Comparison of ENCODE assay signal across 20 cellular contexts in the genomic region with DNA sequence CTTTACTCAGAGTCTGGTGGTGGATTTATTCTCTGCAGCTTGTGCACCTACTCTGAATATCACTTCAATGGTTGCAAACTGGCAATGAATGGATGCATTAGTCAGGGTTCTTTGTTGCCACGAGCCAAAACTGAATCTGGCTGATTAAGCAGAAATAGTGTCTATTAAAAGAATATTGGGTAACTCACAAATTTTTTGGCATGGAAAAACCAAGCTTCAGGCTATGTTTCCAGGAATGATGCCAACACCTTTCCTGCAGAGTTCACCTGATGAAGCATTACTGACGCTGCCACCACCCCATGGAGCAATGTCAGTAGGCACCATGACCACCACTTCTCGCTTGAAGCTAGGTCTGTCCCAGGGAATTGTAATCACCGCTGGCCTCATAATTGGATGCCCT.
A peak's percentile ranks its signal among the peaks of the same experiment; 100 is the strongest.
DNase-seq lines count a peak whose midpoint lies in the region; ATAC-seq and TF ChIP-seq lines count a peak whose summit lies in the region.
"Had no signal": no experiment of that assay in that cellular context is flagged by ENCODE, and none has a peak within 500 bp of the region (broad histone marks: within the 10 kb centered on the region; RNA-seq: fewer than 3 reads in every experiment).

No MANE protein-coding gene starts in this region.

- 0 out of 2 replicates have a peak, but pooled peaks cover 23% of the 10 kb centered on the region for H3K27me3 ChIP-seq in PC-3 (ENCODE audit: low read length)
- H3K27me3 ChIP-seq in mammary epithelial cell (ENCODE audit: insufficient read depth, low read length) = no peaks in the 10 kb centered on the region
- H3K27me3 ChIP-seq: SJCRH30 had no signal

- H3F3A ChIP-seq in PC-3 (ENCODE audit: low read length, unreplicated experiment) = no peaks in the 10 kb centered on the region

- H3K9ac ChIP-seq in PC-3 (ENCODE audit: low read length) = no peak overlapping the region
- no peak overlapping the region for H3K9ac ChIP-seq in mammary epithelial cell (ENCODE audit: insufficient read depth, low read length)
- H3K9ac ChIP-seq: GM23248 had no signal

- H3K36me3 ChIP-seq in PC-3 (ENCODE audit: low read depth, low read length) (no peaks in the 10 kb centered on the region), mammary epithelial cell (ENCODE audit: insufficient read depth, low read length) (no peaks in the 10 kb centered on the region)
- H3K36me3 ChIP-seq: SJCRH30 had no signal

- no peak overlapping the region for H3K27ac ChIP-seq in PC-3 (ENCODE audit: low read length)
- no peak overlapping the region for H3K27ac ChIP-seq in mammary epithelial cell (ENCODE audit: insufficient read depth, low read depth, low read length)
- H3K27ac ChIP-seq: GM23248, SJCRH30 had no signal

- ATAC-seq in PC-3 (no peak), left lobe of liver (peak; percentile 94), GM19023 (IDR thresholded peaks at IDR 0.05; ENCODE audit: unreplicated experiment) (no peak)
- no peak for ATAC-seq in natural killer cell treated with Interleukin-12 subunit alpha and Interleukin-12 subunit beta and Interleukin-15 and Interleukin-18, amount 100 ng/mL, for 72 hours
- ATAC-seq: HCT116 had no signal

- dilution Hi-C loops in mammary epithelial cell (cut with HindIII; ENCODE audit: low sequenced_read_pairs) = no loop called here

- no peaks in the 10 kb centered on the region for H3K36me3 Mint-ChIP-seq in natural killer cell treated with Interleukin-12 subunit alpha and Interleukin-12 subunit beta and Interleukin-15 and Interleukin-18, amount 100 ng/mL, for 72 hours
- H3K36me3 Mint-ChIP-seq: CD14-positive monocyte, IgD-negative memory B cell had no signal

- intact Hi-C loops in PC-3 (cut with micrococcal nuclease) = no loop called here
- intact Hi-C loops in mammary epithelial cell (cut with micrococcal nuclease) = no loop called here

- CTCF ChIA-PET in PC-3 (lab: Charles Lee) (no interaction called here), mammary epithelial cell (lab: Charles Lee; ENCODE audit: low non-redundant PET) (no interaction called here)

- H4K20me1 ChIP-seq in PC-3 (ENCODE audit: low read length) = no peaks in the 10 kb centered on the region
- H4K20me1 ChIP-seq in mammary epithelial cell (ENCODE audit: insufficient read depth, low read length) = no peaks in the 10 kb centered on the region

- H2AFZ ChIP-seq in PC-3 (ENCODE audit: low read length) = no peak overlapping the region
- H2AFZ ChIP-seq in mammary epithelial cell (ENCODE audit: low read depth, low read length) = no peak overlapping the region
- H2AFZ ChIP-seq: GM23248 had no signal

- DNase-seq in DMS79 treated with DMSO at 0.1 percent for 48 hours (lab: John Stamatoyannopoulos, UW) = peak; percentile 44
- DNase-seq in PC-3 = peak; percentile 34
- DNase-seq in mammary epithelial cell = peak; percentile 57
- DNase-seq in left lobe of liver (ENCODE audit: low spot score) = peak; percentile 71
- DNase-seq in NCI-H82 (lab: John Stamatoyannopoulos, UW) = no peak
- no peak for DNase-seq in mesenteric fat pad (ENCODE audit: low spot score)
- no peak for DNase-seq in natural killer cell treated with Interleukin-12 subunit alpha and Interleukin-12 subunit beta and Interleukin-15 and Interleukin-18, amount 100 ng/mL, for 72 hours (ENCODE audit: low spot score)
- DNase-seq: EL; GM23248; Kasumi-1; NCI-H1417 treated with DMSO at 0.1 percent for 48 hours; NCI-H1930; NCI-H2171 treated with DMSO at 0.1 percent for 48 hours; NCI-H510A treated with DMSO at 0.1 percent for 48 hours; NK-92 treated with Interleukin-12 subunit alpha and Interleukin-12 subunit beta, amount 100 ng/mL, for 24 hours; SJCRH30 had no signal

- H3K4me3 Mint-ChIP-seq in natural killer cell treated with Interleukin-12 subunit alpha and Interleukin-12 subunit beta and Interleukin-15 and Interleukin-18, amount 100 ng/mL, for 72 hours = no peak overlapping the region
- H3K4me3 Mint-ChIP-seq: CD14-positive monocyte, IgD-negative memory B cell had no signal

- H3K4me1 ChIP-seq in PC-3 (ENCODE audit: insufficient read depth, low read length) (no peaks in the 10 kb centered on the region), mammary epithelial cell (ENCODE audit: insufficient read depth, low read length) (no peaks in the 10 kb centered on the region)
- H3K4me1 ChIP-seq: SJCRH30 had no signal

- H3K4me3 ChIP-seq in PC-3 (ENCODE audit: low read length) (no peak overlapping the region), mammary epithelial cell (replicated peaks in 1 of 3; ENCODE audit: insufficient read depth in 1 of 3, low read depth in 2 of 3, low read length in 3 of 3) (no peak overlapping the region)
- H3K4me3 ChIP-seq: GM23248, SJCRH30 had no signal

- peaks cover 7% of the 10 kb centered on the region for H3K9me3 Mint-ChIP-seq in natural killer cell treated with Interleukin-12 subunit alpha and Interleukin-12 subunit beta and Interleukin-15 and Interleukin-18, amount 100 ng/mL, for 72 hours

- no peaks in the 10 kb centered on the region for H3K79me2 ChIP-seq in PC-3 (ENCODE audit: low read length)
- H3K79me2 ChIP-seq in mammary epithelial cell (ENCODE audit: insufficient read depth, low read length) = no peaks in the 10 kb centered on the region

- TF ChIP-seq CTCF in PC-3 (conservative IDR thresholded peaks at IDR 0.05; ENCODE audit: low read depth, low read length) (no peak), mammary epithelial cell (conservative IDR thresholded peaks at IDR 0.05 in 1 of 2, IDR thresholded peaks at IDR 0.05 in 1 of 2; ENCODE audit: extremely low read depth in 1 of 2, insufficient read depth in 1 of 2, low read depth in 1 of 2, low read length in 2 of 2) (no peak)

- POLR2A ChIA-PET in PC-3 (lab: Charles Lee; ENCODE audit: unreplicated experiment) = no interaction called here

- H3K9me2 ChIP-seq in PC-3 (replicated peaks; ENCODE audit: low read length) = no peaks in the 10 kb centered on the region

- no peak overlapping the region for H3K27ac Mint-ChIP-seq in natural killer cell treated with Interleukin-12 subunit alpha and Interleukin-12 subunit beta and Interleukin-15 and Interleukin-18, amount 100 ng/mL, for 72 hours
- H3K27ac Mint-ChIP-seq: IgD-negative memory B cell had no signal

- no peaks in the 10 kb centered on the region for H3K27me3 Mint-ChIP-seq in natural killer cell treated with Interleukin-12 subunit alpha and Interleukin-12 subunit beta and Interleukin-15 and Interleukin-18, amount 100 ng/mL, for 72 hours
- H3K27me3 Mint-ChIP-seq: IgD-negative memory B cell had no signal

- H3K4me2 ChIP-seq in PC-3 (ENCODE audit: low read length) = no peak overlapping the region
- no peak overlapping the region for H3K4me2 ChIP-seq in mammary epithelial cell (ENCODE audit: insufficient read depth, low read depth, low read length)

- no TSS peak for BruUV-seq in PC-3 (replicated peaks; lab: Mats Ljungman, UMichigan)
- BruUV-seq in mammary epithelial cell (replicated peaks; lab: Mats Ljungman, UMichigan) = no TSS peak

- no peaks in the 10 kb centered on the region for H3K4me1 Mint-ChIP-seq in natural killer cell treated with Interleukin-12 subunit alpha and Interleukin-12 subunit beta and Interleukin-15 and Interleukin-18, amount 100 ng/mL, for 72 hours (ENCODE audit: low read depth in 2 of 2)
- H3K4me1 Mint-ChIP-seq: CD14-positive monocyte, IgD-negative memory B cell had no signal

- no peaks in the 10 kb centered on the region for H3K9me3 ChIP-seq in PC-3 (ENCODE audit: low read length)
- no peaks in the 10 kb centered on the region for H3K9me3 ChIP-seq in mammary epithelial cell (replicated peaks; ENCODE audit: insufficient read depth, low read length)
- H3K9me3 ChIP-seq: SJCRH30 had no signal

- in situ Hi-C loops in mammary epithelial cell (cut with MboI; ENCODE audit: low sequenced_read_pairs in 2 of 2) = no loop called here

- WGBS in mammary epithelial cell (ENCODE audit: low coverage, missing lambda C conversion rate) = 13% methylated on average over 4 of the region's 4 CpGs

Comparison
In these comparisons a context has a peak if more than half of its experiments do, and no peak if none do; other contexts are left out.
1. DNase-seq: peak in DMS79 treated with DMSO at 0.1 percent for 48 hours (single experiment), PC-3 (single experiment), mammary epithelial cell (single experiment) and left lobe of liver (single experiment); none in NCI-H82 (single experiment), mesenteric fat pad (single experiment) and natural killer cell treated with Interleukin-12 subunit alpha and Interleukin-12 subunit beta and Interleukin-15 and Interleukin-18, amount 100 ng/mL, for 72 hours (single experiment).